Comparison of ENCODE assay signal across 18 cellular contexts in the genomic region with DNA sequence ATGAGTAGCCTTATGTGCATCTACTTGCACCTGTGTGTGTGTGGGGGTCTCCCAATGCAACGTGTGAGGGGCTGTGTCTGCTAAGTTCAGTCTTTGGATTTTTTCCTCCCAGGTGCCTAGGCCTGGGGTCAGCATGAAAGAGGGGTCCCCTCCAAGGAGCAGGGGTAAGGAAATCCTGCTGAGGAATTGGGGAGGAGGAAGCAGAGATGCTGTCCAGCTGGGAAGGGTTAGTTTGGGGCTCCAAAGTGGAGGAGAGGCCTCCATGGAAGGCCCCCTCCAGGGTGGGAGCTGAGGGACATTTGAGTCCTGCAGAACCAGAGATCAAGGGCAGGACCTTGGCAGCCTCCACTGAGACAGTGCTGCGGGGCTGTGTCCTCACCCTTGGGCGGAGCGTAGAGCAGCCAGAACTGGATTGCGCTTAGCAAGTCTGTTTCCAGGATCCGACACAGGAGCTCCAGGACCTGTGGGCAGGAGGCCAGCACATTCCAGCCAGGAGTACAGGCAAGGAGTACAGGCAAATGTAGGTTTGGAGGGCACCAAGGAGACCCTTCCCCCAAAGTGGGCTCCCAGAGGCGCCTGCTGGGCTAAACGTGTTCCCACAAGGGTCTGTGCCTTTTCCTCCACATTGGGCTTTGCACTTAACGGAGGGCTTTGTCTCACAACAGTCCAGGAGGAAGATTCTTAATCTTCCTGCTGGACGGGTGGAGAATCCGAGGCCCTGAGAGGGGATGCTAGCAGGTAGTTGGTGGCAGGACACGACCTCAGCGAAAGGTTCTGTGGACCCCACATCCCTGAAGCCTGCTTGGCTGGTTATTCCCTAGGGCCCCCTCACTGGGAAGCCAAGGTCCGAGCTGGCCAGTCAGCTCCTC. TPM values are rescaled to one million over a fixed set of nuclear protein-coding genes. Genes with fewer than 3 reads are reported as not detected.
DNase-seq lines count a peak whose midpoint lies in the region; ATAC-seq and TF ChIP-seq lines count a peak whose summit lies in the region.
"Had no signal": no experiment of that assay in that cellular context is flagged by ENCODE, and none has a peak within 500 bp of the region (broad histone marks: within the 10 kb centered on the region; RNA-seq: fewer than 3 reads in every experiment).

No MANE protein-coding gene starts in this region.

- H3K27me3 ChIP-seq in right lobe of liver (no peaks in the 10 kb centered on the region), vagina (no peaks in the 10 kb centered on the region)
- H3K27me3 ChIP-seq: uterus had no signal

- H3K36me3 ChIP-seq in right lobe of liver: no peaks in the 10 kb centered on the region
- no peaks in the 10 kb centered on the region for H3K36me3 ChIP-seq in vagina
- H3K36me3 ChIP-seq: uterus had no signal

- ATAC-seq in left ventricle myocardium superior (no peak), right lobe of liver (peak in 3 of 4 donors; percentile 33 to 76 (median 64)), GM19324 (IDR thresholded peaks at IDR 0.05; ENCODE audit: low FRiP score, unreplicated experiment) (no peak)
- ATAC-seq: stimulated activated naive B cell treated with anti-CD40 and anti-IgM and Interleukin-4, amounts not matched to agents 10 μg/mL and 1 μg/mL and 100 μg/mL, for 72 hours had no signal

- H3K4me3 ChIP-seq in right lobe of liver (no peak overlapping the region), vagina (no peak overlapping the region)
- H3K4me3 ChIP-seq: skin epidermis, uterus had no signal

- H3K4me1 ChIP-seq in right lobe of liver: no peaks in the 10 kb centered on the region
- no peaks in the 10 kb centered on the region for H3K4me1 ChIP-seq in vagina
- H3K4me1 ChIP-seq: uterus had no signal

- H3K9me3 ChIP-seq in right lobe of liver: no peaks in the 10 kb centered on the region
- no peaks in the 10 kb centered on the region for H3K9me3 ChIP-seq in vagina
- H3K9me3 ChIP-seq: Caco-2, uterus had no signal

- H3K27ac ChIP-seq in right lobe of liver: no peak overlapping the region
- no peak overlapping the region for H3K27ac ChIP-seq in vagina
- H3K27ac ChIP-seq: skin epidermis, uterus had no signal

- peak; percentile 50 for DNase-seq in cardiac septum (ENCODE audit: low spot score)
- DNase-seq in left ventricle myocardium superior: no peak
- DNase-seq in T47D (ENCODE audit: low read depth in 1 of 2, low spot score in 1 of 2): peak; percentile 76 to 92
- DNase-seq in right lobe of liver: peak in 2 of 3 donors; percentile 46 to 79
- DNase-seq in vagina (ENCODE audit: extremely low spot score in 2 of 2): peak; percentile 79 to 87
- no peak for DNase-seq in erythroblast (lab: John Stamatoyannopoulos, UW)
- DNase-seq in NCI-H2196 (lab: John Stamatoyannopoulos, UW; ENCODE audit: unreplicated experiment): no peak
- DNase-seq: activated T-cell treated with anti-CD3 and anti-CD28 coated beads for 4 hours; foreskin fibroblast; mesendoderm; NK-92 treated with Interleukin-12 subunit alpha and Interleukin-12 subunit beta, amount 100 ng/mL, for 24 hours; SHP77 treated with DMSO at 0.1 percent for 48 hours; stimulated activated naive B cell treated with anti-CD40 and anti-IgM and Interleukin-4, amounts not matched to agents 10 μg/mL and 1 μg/mL and 100 μg/mL, for 72 hours; uterus had no signal

- intact Hi-C loops in cardiac septum (cut with DNase I): no loop called here
- intact Hi-C loops in left ventricle myocardium superior (cut with micrococcal nuclease): no loop called here
- intact Hi-C loops in right lobe of liver (cut with DNase I): no loop called here
- intact Hi-C loops in vagina (cut with DNase I): no loop called here

- in situ Hi-C loops in T47D (cut with HindIII; ENCODE audit: low pct_unique_long_range_greater_than_20kb, low sequenced_read_pairs): no loop called here

- TF ChIP-seq POLR2A in right lobe of liver (IDR thresholded peaks at IDR 0.05) (no peak), vagina (IDR thresholded peaks at IDR 0.05) (no peak), erythroblast (IDR thresholded peaks at IDR 0.05; ENCODE audit: low read length) (no peak)

- TF ChIP-seq CTCF in right lobe of liver (IDR thresholded peaks at IDR 0.05) (no peak), vagina (IDR thresholded peaks at IDR 0.05) (no peak)

- 19% methylated on average over 2 of the region's 14 CpGs for WGBS in right lobe of liver (ENCODE audit: insufficient coverage, low coverage, low lambda C conversion rate, missing lambda C conversion rate)

RNA-seq across cellular contexts. Expression of gene TBATA, which starts 10.1 kb away (rescaled TPM):
- total RNA-seq in cardiac septum (not detected), left ventricle myocardium superior (not detected), right lobe of liver (not detected), vagina (not detected)
- total RNA-seq: Caco-2, omental fat pad, uterus had no signal

RNA-seq across cellular contexts. Expression of gene SGPL1, which starts 40.7 kb away (rescaled TPM):
- total RNA-seq in cardiac septum (17.3 TPM), left ventricle myocardium superior (15.3 TPM), right lobe of liver (10 to 100 TPM; 33.2 to 50.1 (median 38.0) TPM), vagina (33.1 TPM)

Comparison
In these comparisons a context has a peak if more than half of its experiments do, and no peak if none do; other contexts are left out.
1. DNase-seq: peak in cardiac septum (single experiment), T47D (2 of 2), right lobe of liver (2 of 3) and vagina (2 of 2); none in left ventricle myocardium superior (single experiment), erythroblast (0 of 2) and NCI-H2196 (single experiment).
2. ATAC-seq: peak in right lobe of liver (3 of 4); none in left ventricle myocardium superior (single experiment) and GM19324 (single experiment).